7 cellular contexts compared by ENCODE assay signal in the genomic region with DNA sequence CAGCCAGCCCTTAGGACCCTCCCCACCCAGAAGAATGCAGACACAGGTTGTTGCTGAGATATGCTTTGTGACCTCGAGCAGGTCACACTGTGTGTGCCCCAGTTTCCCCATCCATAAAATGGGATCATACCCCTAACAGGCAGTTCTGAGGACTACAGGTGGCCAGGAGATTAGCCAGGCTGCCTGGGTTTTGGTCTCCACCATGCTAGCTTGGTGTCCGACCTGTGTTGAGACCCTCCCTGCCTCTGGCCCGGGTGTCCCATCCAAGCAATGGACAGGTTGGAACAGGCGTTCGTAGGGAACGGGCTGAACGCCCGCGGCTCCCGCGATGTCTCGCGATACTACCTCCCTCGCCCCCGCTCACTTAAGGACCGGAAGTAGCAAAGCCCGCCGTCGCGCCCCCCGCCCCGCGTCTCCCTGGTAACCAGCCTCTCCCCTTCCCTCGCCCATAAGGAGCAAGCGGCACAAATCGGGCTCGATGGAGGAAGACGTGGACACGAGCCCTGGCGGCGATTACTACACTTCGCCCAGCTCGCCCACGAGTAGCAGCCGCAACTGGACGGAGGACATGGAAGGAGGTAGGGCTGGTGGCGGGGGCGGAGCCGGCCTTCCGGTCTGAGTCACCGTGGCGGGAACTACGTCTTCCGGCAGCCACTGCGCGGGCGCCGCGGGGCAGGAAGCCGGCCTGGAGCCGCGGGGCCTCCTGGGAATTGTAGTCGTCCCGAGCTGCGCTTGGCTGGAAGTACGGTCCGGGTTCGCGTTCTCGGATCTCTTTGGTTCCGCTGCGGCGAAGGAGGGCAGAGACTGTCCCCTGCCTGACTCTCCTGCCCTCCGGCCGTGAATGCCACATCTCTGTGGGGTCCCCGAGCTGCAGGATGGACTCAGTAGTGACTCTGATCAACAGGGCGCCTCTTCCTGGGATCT. TPM values are rescaled to one million over a fixed set of nuclear protein-coding genes. Genes with fewer than 3 reads are reported as not detected.
DNase-seq lines count a peak whose midpoint lies in the region; ATAC-seq and TF ChIP-seq lines count a peak whose summit lies in the region.

No MANE protein-coding gene starts in this region.

- no peaks in the 10 kb centered on the region for H3K9me3 Mint-ChIP-seq in central memory CD8-positive, alpha-beta T cell

- TF ChIP-seq POLR2A in GM18526 (IDR thresholded peaks at IDR 0.05; ENCODE audit: extremely low read depth, insufficient read length), result peak; percentile 77
- TF ChIP-seq POLR2A in spleen (IDR thresholded peaks at IDR 0.05), result peak in 1 of 3 donors; percentile 25

- intact Hi-C loops in spleen (cut with DNase I; ENCODE audit: low total_unique reads), result no loop called here

- H3K27ac ChIP-seq in spleen, result peak overlapping the region; percentile 79 to 96 (median 94)

- no peaks in the 10 kb centered on the region for H3K27me3 Mint-ChIP-seq in central memory CD8-positive, alpha-beta T cell

- H3K36me3 ChIP-seq in spleen, result peaks cover 0 to 78% (median 10%) of the 10 kb centered on the region in 6 donors

- peaks cover 18 to 57% (median 34%) of the 10 kb centered on the region in 6 donors for H3K4me1 ChIP-seq in spleen

- 3 to 21% (median 3%) methylated on average over 5 to 67 of the region's 67 CpGs for WGBS in spleen, 5 donors

- H3K4me3 Mint-ChIP-seq in central memory CD8-positive, alpha-beta T cell, result peak overlapping the region; percentile 96

- peak; percentile 96 for DNase-seq in NCI-H2171 treated with DMSO at 0.1 percent for 48 hours (lab: John Stamatoyannopoulos, UW)
- DNase-seq in activated CD4-positive, CD25-positive, alpha-beta regulatory T cell treated with anti-CD3 and anti-CD28 coated beads, Interleukin-2, amount 50 U/mL, for 16 hours (ENCODE audit: low read depth, low spot score), result peak; percentile 89
- peak; percentile 94 to 95 for DNase-seq in central memory CD8-positive, alpha-beta T cell (ENCODE audit: low spot score in 2 of 2)
- peak; percentile 97 for DNase-seq in iris pigment epithelial cell (ENCODE audit: low read depth)
- peak; percentile 99 for DNase-seq in spleen

- H3K4me1 Mint-ChIP-seq in central memory CD8-positive, alpha-beta T cell, result peaks cover 21% of the 10 kb centered on the region

- H3K27me3 ChIP-seq in spleen (replicated peaks in 1 of 7), result no peaks in the 10 kb centered on the region

- no peaks in the 10 kb centered on the region for H3K9me3 ChIP-seq in spleen

- H3K4me3 ChIP-seq in spleen, result peak overlapping the region; percentile 39 to 75 (median 61)

- H3K27ac Mint-ChIP-seq in central memory CD8-positive, alpha-beta T cell (ENCODE audit: low read depth), result peak overlapping the region; percentile 97

- peaks cover 7% of the 10 kb centered on the region for H3K36me3 Mint-ChIP-seq in central memory CD8-positive, alpha-beta T cell (ENCODE audit: insufficient read depth)

- peak in 5 of 11 experiments; percentile 9 to 33 (median 25) for TF ChIP-seq CTCF in spleen (IDR thresholded peaks at IDR 0.05 in 8 of 11, conservative IDR thresholded peaks at IDR 0.05 in 3 of 11)

- peak; percentile 78 for ATAC-seq in HG03066 (IDR thresholded peaks at IDR 0.05; ENCODE audit: low read depth, unreplicated experiment)
- ATAC-seq in central memory CD8-positive, alpha-beta T cell (replicated peaks; ENCODE audit: extremely low read depth, poor library complexity, severe bottlenecking), result peak; percentile 99

RNA-seq across cellular contexts. Expression of a gene that starts 45.4 kb away (rescaled TPM):
- total RNA-seq in spleen, result 1 to 10 TPM in 4 of 7 donors, not detected in 3; 1.2 to 3.0 (median 2.0) TPM
- polyA plus RNA-seq in spleen, result 1 to 10 TPM in 1 of 3 donors, under 1 TPM in 2; 0.63 to 1.7 (median 0.80) TPM

RNA-seq across cellular contexts. Expression of a gene that starts 48.3 kb away (rescaled TPM):
- not detected for total RNA-seq in spleen
- not detected for polyA plus RNA-seq in spleen

Comparison
In these comparisons a context has a peak if more than half of its experiments do, and no peak if none do; other contexts are left out.
1. Peak in every context shown above with its lines: DNase-seq, ATAC-seq, H3K4me3 ChIP-seq and H3K27ac ChIP-seq.